In the genomic region with DNA sequence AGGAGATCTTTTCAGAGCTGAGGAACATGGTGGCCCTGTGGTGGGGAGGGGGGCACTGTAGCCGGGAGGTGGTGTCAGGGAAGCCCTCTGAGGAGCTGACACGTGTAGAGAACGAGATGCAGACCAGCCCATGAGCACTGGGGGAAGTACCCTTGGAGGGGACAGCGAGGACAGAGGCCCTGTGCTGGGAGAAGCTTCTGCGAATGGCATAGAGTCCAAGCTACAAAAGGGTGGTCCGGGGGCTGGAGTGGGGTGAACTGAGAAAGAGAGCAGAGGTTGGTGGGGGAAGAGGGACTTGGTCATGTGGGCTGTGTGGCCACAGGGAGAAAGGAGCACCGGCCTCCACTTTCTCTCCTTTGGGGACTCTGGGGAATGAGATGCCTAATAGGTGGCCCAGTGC, we compare ENCODE assay signal across 19 cellular contexts.
A peak's percentile ranks its signal among the peaks of the same experiment; 100 is the strongest.
DNase-seq lines count a peak whose midpoint lies in the region; ATAC-seq and TF ChIP-seq lines count a peak whose summit lies in the region.
"Had no signal": no experiment of that assay in that cellular context is flagged by ENCODE, and none has a peak within 500 bp of the region (broad histone marks: within the 10 kb centered on the region; RNA-seq: fewer than 3 reads in every experiment).

No MANE protein-coding gene starts in this region.

- no peak overlapping the region for H3K4ac ChIP-seq in trophoblast cell (ENCODE audit: low read depth, low read length)

- no peak for ATAC-seq in GM18907 (IDR thresholded peaks at IDR 0.05; ENCODE audit: unreplicated experiment)

- no peak overlapping the region for H3K18ac ChIP-seq in trophoblast cell (ENCODE audit: low read length)

- H3K4me3 Mint-ChIP-seq in endodermal cell (no peak overlapping the region), osteocyte (ENCODE audit: unreplicated experiment) (no peak overlapping the region)
- H3K4me3 Mint-ChIP-seq: CD14-positive monocyte; CD4-positive, alpha-beta memory T cell; CD4-positive, CD25-positive, alpha-beta regulatory T cell had no signal

- H3K27ac Mint-ChIP-seq in endodermal cell (peak overlapping the region; percentile 24), osteocyte (ENCODE audit: unreplicated experiment) (no peak overlapping the region)
- H3K27ac Mint-ChIP-seq: CD14-positive monocyte; CD4-positive, alpha-beta memory T cell; CD4-positive, CD25-positive, alpha-beta regulatory T cell; CD8-positive, alpha-beta memory T cell had no signal

- H2BK120ac ChIP-seq in trophoblast cell (ENCODE audit: insufficient read depth, low read length, poor library complexity) = no peak overlapping the region

- no peak overlapping the region for H2BK12ac ChIP-seq in trophoblast cell (ENCODE audit: low read length)

- 85 to 96% methylated on average over 4 to 7 of the region's 7 CpGs for WGBS in endodermal cell (ENCODE audit: insufficient coverage in 1 of 2, insufficient read length in 1 of 2), 2 experiments
- WGBS in trophoblast cell (ENCODE audit: extremely low coverage, insufficient coverage, insufficient read length) = no CpG with 5 or more reads among the region's 7 CpGs

- H3K36me3 Mint-ChIP-seq in endodermal cell (ENCODE audit: low read depth) (no peaks in the 10 kb centered on the region), osteocyte (ENCODE audit: unreplicated experiment) (no peaks in the 10 kb centered on the region)
- H3K36me3 Mint-ChIP-seq: CD14-positive monocyte; CD4-positive, alpha-beta memory T cell; CD4-positive, CD25-positive, alpha-beta regulatory T cell; CD8-positive, alpha-beta memory T cell had no signal

- no peak overlapping the region for H3K14ac ChIP-seq in trophoblast cell (ENCODE audit: low read length)

- TF ChIP-seq POLR2A in vagina (IDR thresholded peaks at IDR 0.05) = no peak

- H3K36me3 ChIP-seq in endodermal cell (ENCODE audit: control insufficient read depth, insufficient read depth, low read length) = no peaks in the 10 kb centered on the region
- H3K36me3 ChIP-seq in vagina = no peaks in the 10 kb centered on the region
- no peaks in the 10 kb centered on the region for H3K36me3 ChIP-seq in trophoblast cell (ENCODE audit: control insufficient read depth in 1 of 2, insufficient read depth in 2 of 2, low read length in 2 of 2)
- H3K36me3 ChIP-seq: BE2C, BLaER1 had no signal

- H3K9ac ChIP-seq in endodermal cell (ENCODE audit: extremely low read depth, low read length, poor library complexity, severe bottlenecking) = no peak overlapping the region
- no peak overlapping the region for H3K9ac ChIP-seq in trophoblast cell (ENCODE audit: low read length)
- H3K9ac ChIP-seq: BLaER1 had no signal

- H3K4me3 ChIP-seq in endodermal cell (ENCODE audit: low read length) (no peak overlapping the region), vagina (no peak overlapping the region), trophoblast cell (ENCODE audit: low read depth, low read length) (no peak overlapping the region)
- H3K4me3 ChIP-seq: BLaER1 had no signal

- no peak overlapping the region for H4K91ac ChIP-seq in trophoblast cell (ENCODE audit: low read depth, low read length)

- H4K8ac ChIP-seq in trophoblast cell (ENCODE audit: low read depth, low read length) = no peak overlapping the region

- H3K4me1 Mint-ChIP-seq in endodermal cell = peaks cover 14% of the 10 kb centered on the region
- H3K4me1 Mint-ChIP-seq in osteocyte (ENCODE audit: unreplicated experiment) = no peaks in the 10 kb centered on the region
- H3K4me1 Mint-ChIP-seq: CD14-positive monocyte; CD4-positive, alpha-beta memory T cell; CD4-positive, CD25-positive, alpha-beta regulatory T cell; CD8-positive, alpha-beta memory T cell had no signal

- H3K79me2 ChIP-seq in trophoblast cell (ENCODE audit: control insufficient read depth, insufficient read depth, low read length, poor library complexity) = no peaks in the 10 kb centered on the region

- no peak overlapping the region for H3K23ac ChIP-seq in trophoblast cell (ENCODE audit: low read length)

- no peak overlapping the region for H3K4me2 ChIP-seq in trophoblast cell (ENCODE audit: low read length)
- H3K4me2 ChIP-seq: BLaER1 had no signal

- H4K12ac ChIP-seq in trophoblast cell (ENCODE audit: low read depth, low read length) = no peak overlapping the region

- H2AFZ ChIP-seq in trophoblast cell (ENCODE audit: insufficient read depth, low read length, poor library complexity) = no peak overlapping the region

- TF ChIP-seq CTCF in endodermal cell (conservative IDR thresholded peaks at IDR 0.05) = no peak
- no peak for TF ChIP-seq CTCF in osteocyte (IDR thresholded peaks at IDR 0.05)
- no peak for TF ChIP-seq CTCF in vagina (IDR thresholded peaks at IDR 0.05)

- no peak overlapping the region for H2BK5ac ChIP-seq in trophoblast cell (ENCODE audit: low read depth, low read length, poor library complexity)

- DNase-seq in endodermal cell (peak; percentile 29), osteocyte (ENCODE audit: extremely low spot score, unreplicated experiment) (peak; percentile 68), vagina (ENCODE audit: extremely low spot score in 2 of 2) (peak; percentile 77 to 91), trophoblast cell (no peak), NCI-H2171 (lab: John Stamatoyannopoulos, UW) (no peak)
- DNase-seq: 8988T; ACHN; BE2C; C1 segment of cervical spinal cord; Calu3; CD4-positive, alpha-beta memory T cell; CD4-positive, CD25-positive, alpha-beta regulatory T cell; CD8-positive, alpha-beta memory T cell; COR-L47; DMS79 treated with DMSO at 0.1 percent for 48 hours; GF-D8 had no signal

- no peak overlapping the region for H2AK5ac ChIP-seq in trophoblast cell (ENCODE audit: low read length)

- H3K27me3 ChIP-seq in endodermal cell (ENCODE audit: control insufficient read depth, insufficient read depth, low read length, poor library complexity, severe bottlenecking) = no peaks in the 10 kb centered on the region
- H3K27me3 ChIP-seq in vagina = no peaks in the 10 kb centered on the region
- H3K27me3 ChIP-seq in trophoblast cell (ENCODE audit: insufficient read depth, low read length) = no peaks in the 10 kb centered on the region
- H3K27me3 ChIP-seq: BE2C, BLaER1 had no signal

- H3K4me1 ChIP-seq in endodermal cell (ENCODE audit: control insufficient read depth, insufficient read depth, low read length) (peaks cover 17% of the 10 kb centered on the region), vagina (peaks cover 51% of the 10 kb centered on the region), trophoblast cell (ENCODE audit: control insufficient read depth in 1 of 2, insufficient read depth in 2 of 2, low read length in 2 of 2) (no peaks in the 10 kb centered on the region)
- H3K4me1 ChIP-seq: BE2C, BLaER1 had no signal

- H3K79me1 ChIP-seq in trophoblast cell (ENCODE audit: low read length) = no peaks in the 10 kb centered on the region

- H3K27me3 Mint-ChIP-seq in endodermal cell (ENCODE audit: insufficient read depth) (peaks cover 10% of the 10 kb centered on the region), osteocyte (ENCODE audit: unreplicated experiment) (no peaks in the 10 kb centered on the region)
- H3K27me3 Mint-ChIP-seq: CD4-positive, alpha-beta memory T cell had no signal

- H3K9me3 ChIP-seq in endodermal cell (ENCODE audit: control insufficient read depth, low read length) (no peaks in the 10 kb centered on the region), vagina (no peaks in the 10 kb centered on the region), trophoblast cell (ENCODE audit: insufficient read depth, low read depth, low read length) (peaks cover 3% of the 10 kb centered on the region)
- H3K9me3 ChIP-seq: BE2C, BLaER1 had no signal

- no peak overlapping the region for H3K27ac ChIP-seq in endodermal cell (ENCODE audit: low read depth, low read length)
- H3K27ac ChIP-seq in vagina = peak overlapping the region; percentile 74
- no peak overlapping the region for H3K27ac ChIP-seq in trophoblast cell (ENCODE audit: low read depth, low read length)
- H3K27ac ChIP-seq: BLaER1 had no signal

- H3K9me3 Mint-ChIP-seq in endodermal cell (peaks cover 2% of the 10 kb centered on the region), osteocyte (ENCODE audit: unreplicated experiment) (peaks cover 23% of the 10 kb centered on the region)

- intact Hi-C loops in vagina (cut with DNase I) = no loop called here

Comparison
In these comparisons a context has a peak if more than half of its experiments do, and no peak if none do; other contexts are left out.
1. DNase-seq: peak in endodermal cell (single experiment), osteocyte (single experiment) and vagina (2 of 2); none in trophoblast cell (0 of 2) and NCI-H2171 (single experiment).